Comparison of ENCODE assay signal across 13 cellular contexts in genomic region chr1:156901590-156901900, GRCh38. TPM values are rescaled to one million over a fixed set of nuclear protein-coding genes. Genes with fewer than 3 reads are reported as not detected.
A peak's percentile ranks its signal among the peaks of the same experiment; 100 is the strongest.
DNase-seq lines count a peak whose midpoint lies in the region; ATAC-seq and TF ChIP-seq lines count a peak whose summit lies in the region.
"Had no signal": no experiment of that assay in that cellular context is flagged by ENCODE, and none has a peak within 500 bp of the region (broad histone marks: within the 10 kb centered on the region; RNA-seq: fewer than 3 reads in every experiment).

No MANE protein-coding gene starts in this region.

- H3K4me1 ChIP-seq in fibroblast of lung (ENCODE audit: control insufficient read depth, extremely low read depth, insufficient read depth, low read length) (peaks cover 71% of the 10 kb centered on the region), osteoblast (ENCODE audit: insufficient read depth, low read length) (peaks cover 75% of the 10 kb centered on the region), uterus (peaks cover 0 to 9% of the 10 kb centered on the region in 2 donors)

- H2AFZ ChIP-seq in fibroblast of lung (ENCODE audit: low read length) (no peak overlapping the region), osteoblast (ENCODE audit: low read length) (no peak overlapping the region)

- no peaks in the 10 kb centered on the region for H3K27me3 ChIP-seq in fibroblast of lung (ENCODE audit: control insufficient read depth, insufficient read depth, low read length)
- no peaks in the 10 kb centered on the region for H3K27me3 ChIP-seq in osteoblast (ENCODE audit: insufficient read depth, low read length)
- no peaks in the 10 kb centered on the region for H3K27me3 ChIP-seq in uterus
- H3K27me3 ChIP-seq: MG63 had no signal

- H3K27ac ChIP-seq in fibroblast of lung (ENCODE audit: insufficient read depth, low read length) (peak overlapping the region; percentile 69), osteoblast (ENCODE audit: low read depth, low read length) (peak overlapping the region; percentile 100), uterus (peak overlapping the region; percentile 42 to 64), substantia nigra (ENCODE audit: low read depth, low read length, poor library complexity, severe bottlenecking) (no peak overlapping the region)

- intact Hi-C loops in Right ventricle myocardium inferior (cut with DNase I), result no loop called here
- intact Hi-C loops in Right ventricle myocardium superior (cut with DNase I), result no loop called here
- intact Hi-C loops in uterus (cut with DNase I; ENCODE audit: low total_unique reads), result no loop called here

- H3K79me2 ChIP-seq in fibroblast of lung (ENCODE audit: control insufficient read depth, insufficient read depth, low read length), result peaks cover 80% of the 10 kb centered on the region
- H3K79me2 ChIP-seq in osteoblast (ENCODE audit: insufficient read depth, low read length), result peaks cover 93% of the 10 kb centered on the region

- H3K9me3 ChIP-seq in fibroblast of lung (ENCODE audit: control insufficient read depth, insufficient read depth, low read depth, low read length) (no peaks in the 10 kb centered on the region), osteoblast (ENCODE audit: low read depth, low read length) (no peaks in the 10 kb centered on the region), uterus (no peaks in the 10 kb centered on the region)
- H3K9me3 ChIP-seq: MG63 had no signal

- H4K20me1 ChIP-seq in fibroblast of lung (ENCODE audit: control insufficient read depth, extremely low read depth, insufficient read depth, low read length) (no peaks in the 10 kb centered on the region), osteoblast (ENCODE audit: insufficient read depth, low read length) (peaks cover 7% of the 10 kb centered on the region)

- TF ChIP-seq CTCF in fibroblast of lung (conservative IDR thresholded peaks at IDR 0.05 in 1 of 2, IDR thresholded peaks at IDR 0.05 in 1 of 2; ENCODE audit: low read depth in 1 of 2, low read length in 2 of 2) (no peak), osteoblast (IDR thresholded peaks at IDR 0.05; ENCODE audit: extremely low read depth, low read depth, low read length) (no peak), uterus (IDR thresholded peaks at IDR 0.05) (no peak)

- TF ChIP-seq POLR2A in uterus (IDR thresholded peaks at IDR 0.05), result no peak

- H3K4me3 ChIP-seq in fibroblast of lung (replicated peaks in 1 of 4; ENCODE audit: control extremely low read depth in 1 of 4, insufficient read depth in 1 of 4, low read depth in 3 of 4, low read length in 4 of 4), result no peak overlapping the region
- no peak overlapping the region for H3K4me3 ChIP-seq in osteoblast (ENCODE audit: insufficient read depth, low read length)
- no peak overlapping the region for H3K4me3 ChIP-seq in uterus
- H3K4me3 ChIP-seq: MG63 had no signal

- H3K36me3 ChIP-seq in fibroblast of lung (ENCODE audit: control insufficient read depth, insufficient read depth, low read length) (peaks cover 15% of the 10 kb centered on the region), osteoblast (ENCODE audit: insufficient read depth, low read length) (peaks cover 22% of the 10 kb centered on the region), uterus (no peaks in the 10 kb centered on the region)
- H3K36me3 ChIP-seq: MG63 had no signal

- H3K4me2 ChIP-seq in fibroblast of lung (ENCODE audit: extremely low read depth, insufficient read depth, low read length) (no peak overlapping the region), osteoblast (ENCODE audit: insufficient read depth, low read length) (no peak overlapping the region)

- no peak for ATAC-seq in Right ventricle myocardium inferior
- no peak for ATAC-seq in Right ventricle myocardium superior (ENCODE audit: poor library complexity)

- DNase-seq in Right ventricle myocardium inferior (ENCODE audit: missing footprints) (peak; percentile 63), Right ventricle myocardium superior (no peak), fibroblast of lung (ENCODE audit: low read depth in 2 of 2) (no peak), osteoblast (ENCODE audit: insufficient read length, low spot score, missing footprints) (no peak), uterus (no peak), medulla oblongata (ENCODE audit: extremely low spot score) (no peak), substantia nigra (lab: John Stamatoyannopoulos, UW) (no peak), mucosa of gallbladder (ENCODE audit: low spot score) (no peak)
- DNase-seq: C1 segment of cervical spinal cord, GOT3, MG63, NCI-H1092 treated with DMSO at 0.1 percent for 48 hours, NCI-H187 had no signal

- peak overlapping the region; percentile 1 for H3K9ac ChIP-seq in fibroblast of lung (ENCODE audit: insufficient read depth, low read length)

RNA-seq across cellular contexts. Expression of gene PEAR1, which starts 8.0 kb away (rescaled TPM):
- 8.1 TPM for total RNA-seq in Right ventricle myocardium inferior
- total RNA-seq in Right ventricle myocardium superior, result 6.7 TPM
- total RNA-seq in fibroblast of lung, result 2.3 and 2.6 TPM in 2 replicates
- polyA plus RNA-seq in fibroblast of lung, result 13.5 and 41.5 TPM in 2 replicates
- 15.5 and 55.2 TPM in 2 replicates for polyA plus RNA-seq in fibroblast of lung (2012)
- 27.7 and 69.9 TPM in 2 replicates for polyA minus RNA-seq in fibroblast of lung (ENCODE audit: low replicate concordance)
- 17.0 and 21.2 TPM in 2 replicates for total RNA-seq in osteoblast
- total RNA-seq in uterus, result 10 to 100 TPM in 3 of 4 donors, 1 to 10 TPM in 1; 7.4 to 41.8 (median 17.9) TPM
- total RNA-seq in mucosa of gallbladder, result 9.9 TPM

RNA-seq across cellular contexts. Expression of gene LRRC71, which starts 18.9 kb away (rescaled TPM):
- total RNA-seq in Right ventricle myocardium inferior (not detected), Right ventricle myocardium superior (not detected), fibroblast of lung (not detected in 2 replicates), osteoblast (0.36 and 0.59 TPM in 2 replicates), uterus (1 to 10 TPM in 1 of 4 donors, under 1 TPM in 2, not detected in 1; 0.48 to 3.8 (median 0.91) TPM), mucosa of gallbladder (0.23 TPM)
- polyA plus RNA-seq in fibroblast of lung, result 0.16 and 1.8 TPM in 2 replicates
- 0.15 and 3.1 TPM in 2 replicates for polyA plus RNA-seq in fibroblast of lung (2012)
- 0.30 and 0.35 TPM in 2 replicates for polyA minus RNA-seq in fibroblast of lung (ENCODE audit: low replicate concordance)

RNA-seq across cellular contexts. Expression of gene NTRK1, which starts 40.9 kb away (rescaled TPM):
- total RNA-seq in Right ventricle myocardium inferior, result 2.4 TPM
- total RNA-seq in Right ventricle myocardium superior, result 2.5 TPM
- total RNA-seq in fibroblast of lung, result not detected in 2 replicates
- polyA plus RNA-seq in fibroblast of lung, result not detected in 2 replicates
- not detected in 2 replicates for polyA plus RNA-seq in fibroblast of lung (2012)
- not detected in 2 replicates for polyA minus RNA-seq in fibroblast of lung (ENCODE audit: low replicate concordance)
- 0.36 and 0.88 TPM in 2 replicates for total RNA-seq in osteoblast
- 10 to 100 TPM in 1 of 4 donors, 1 to 10 TPM in 1, under 1 TPM in 2; 0.35 to 19.2 (median 3.6) TPM for total RNA-seq in uterus
- total RNA-seq in mucosa of gallbladder, result 3.3 TPM

RNA-seq across cellular contexts. Expression of gene INSRR, which starts 42.6 kb away (rescaled TPM):
- 0.46 TPM for total RNA-seq in Right ventricle myocardium inferior
- 0.40 TPM for total RNA-seq in Right ventricle myocardium superior
- not detected in 2 replicates for total RNA-seq in fibroblast of lung
- not detected in 2 replicates for polyA plus RNA-seq in fibroblast of lung
- not detected in 2 replicates for polyA plus RNA-seq in fibroblast of lung (2012)
- polyA minus RNA-seq in fibroblast of lung (ENCODE audit: low replicate concordance), result not detected in 2 replicates
- 0.29 and 0.36 TPM in 2 replicates for total RNA-seq in osteoblast
- total RNA-seq in uterus, result 1 to 10 TPM in 1 of 4 donors, not detected in 3; 1.2 TPM
- 0.58 TPM for total RNA-seq in mucosa of gallbladder
